ENCODE assay signal across 15 cellular contexts in genomic region chr10:122459586-122460273, GRCh38. TPM values are rescaled to one million over a fixed set of nuclear protein-coding genes. Genes with fewer than 3 reads are reported as not detected.
A peak's percentile ranks its signal among the peaks of the same experiment; 100 is the strongest.
DNase-seq lines count a peak whose midpoint lies in the region; ATAC-seq and TF ChIP-seq lines count a peak whose summit lies in the region.
"Had no signal": no experiment of that assay in that cellular context is flagged by ENCODE, and none has a peak within 500 bp of the region (broad histone marks: within the 10 kb centered on the region; RNA-seq: fewer than 3 reads in every experiment).

No MANE protein-coding gene starts in this region.

- H3K9me3 ChIP-seq in skeletal muscle satellite cell (replicated peaks; ENCODE audit: low read length) (no peaks in the 10 kb centered on the region), upper lobe of right lung (no peaks in the 10 kb centered on the region)

- DNase-seq in GM03348 (ENCODE audit: low spot score) (peak; percentile 39), RWPE1 (ENCODE audit: low spot score) (no peak), fibroblast of pulmonary artery (ENCODE audit: low read depth) (peak; percentile 70), upper lobe of right lung (no peak), T-helper 2 cell (no peak)
- DNase-seq in stimulated activated CD4-positive, alpha-beta T cell treated with anti-CD3 and anti-CD28 coated beads, Interleukin-2, amount 100 ng/mL, for 24 hours, result no peak
- DNase-seq: activated naive CD4-positive, alpha-beta T cell treated with anti-CD3 and anti-CD28 coated beads, Interleukin-2, amount 50 U/mL, for 16 hours; cortex of kidney; NCI-H1048; SHP77 treated with DMSO at 0.1 percent for 48 hours had no signal

- H3K27ac ChIP-seq in RWPE1, result peak overlapping the region; percentile 98
- H3K27ac ChIP-seq in upper lobe of right lung, result no peak overlapping the region

- intact Hi-C loops in upper lobe of right lung (cut with DNase I), result no loop called here

- H3K4me1 ChIP-seq in skeletal muscle satellite cell (ENCODE audit: control insufficient read depth, insufficient read depth, low read length) (peaks cover 32% of the 10 kb centered on the region), upper lobe of right lung (peaks cover 14% of the 10 kb centered on the region)

- peaks cover 16% of the 10 kb centered on the region for H3K36me3 ChIP-seq in skeletal muscle satellite cell (ENCODE audit: insufficient read depth, low read length)
- no peaks in the 10 kb centered on the region for H3K36me3 ChIP-seq in upper lobe of right lung

- CTCF ChIA-PET in RWPE1 (lab: Yijun Ruan, JAX), result interaction anchor here (1.8 kb wide), 1 partner anchor 106 kb away, joined by 5 read pairs; no protein-coding TSS in a partner anchor

- H3K9ac ChIP-seq in skeletal muscle satellite cell (ENCODE audit: low read depth, low read length), result no peak overlapping the region

- H3K4me3 ChIP-seq in fibroblast of pulmonary artery (replicated peaks; ENCODE audit: low read depth, low read length), result no peak overlapping the region
- H3K4me3 ChIP-seq in skeletal muscle satellite cell (ENCODE audit: low read length), result no peak overlapping the region
- no peak overlapping the region for H3K4me3 ChIP-seq in upper lobe of right lung

- H3K4me2 ChIP-seq in skeletal muscle satellite cell (ENCODE audit: low read length), result peak overlapping the region; percentile 97

- POLR2A ChIA-PET in RWPE1 (lab: Yijun Ruan, JAX; ENCODE audit: low non-redundant PET), result no interaction called here

- TF ChIP-seq CTCF in RWPE1 (conservative IDR thresholded peaks at IDR 0.05; ENCODE audit: low read depth), result no peak
- no peak for TF ChIP-seq CTCF in fibroblast of pulmonary artery (IDR thresholded peaks at IDR 0.05; ENCODE audit: low read length, missing control alignments)
- no peak for TF ChIP-seq CTCF in upper lobe of right lung (IDR thresholded peaks at IDR 0.05)

- H3K27me3 ChIP-seq in skeletal muscle satellite cell (ENCODE audit: control insufficient read depth, insufficient read depth, low read length), result no peaks in the 10 kb centered on the region
- H3K27me3 ChIP-seq in upper lobe of right lung, result no peaks in the 10 kb centered on the region

- no peak for ATAC-seq in upper lobe of right lung
- ATAC-seq in GM18867 (IDR thresholded peaks at IDR 0.05; ENCODE audit: unreplicated experiment), result no peak

RNA-seq across cellular contexts. Expression of gene HTRA1, which starts 1.6 kb away (rescaled TPM):
- 186 and 200 TPM in 2 replicates for total RNA-seq in skeletal muscle satellite cell (2012; rRNA removed)
- total RNA-seq in upper lobe of right lung, result 83.8 TPM
- total RNA-seq: activated CD8-positive, alpha-beta memory T cell treated with anti-CD3 and anti-CD28 coated beads for 36 hours; HT-29 had no signal

RNA-seq across cellular contexts. Expression of gene ARMS2, which starts 5.3 kb away (rescaled TPM):
- not detected in 2 replicates for total RNA-seq in skeletal muscle satellite cell (2012; rRNA removed)
- total RNA-seq in upper lobe of right lung, result not detected
- total RNA-seq: activated CD8-positive, alpha-beta memory T cell treated with anti-CD3 and anti-CD28 coated beads for 36 hours; HT-29; temporal lobe had no signal

Comparison
In these comparisons a context has a peak if more than half of its experiments do, and no peak if none do; other contexts are left out.
1. DNase-seq: peak in GM03348 (single experiment) and fibroblast of pulmonary artery (single experiment); none in RWPE1 (single experiment), stimulated activated CD4-positive, alpha-beta T cell treated with anti-CD3 and anti-CD28 coated beads, Interleukin-2, amount 100 ng/mL, for 24 hours (0 of 2), upper lobe of right lung (single experiment) and T-helper 2 cell (0 of 5).